In genomic region chr7:99140813-99141212, GRCh38 we compare ENCODE assay signal across 1 cellular context.
TF ChIP-seq lines count a peak whose summit lies in the region.

No MANE protein-coding gene starts in this region.

TF ChIP-seq in H1, 55 proteins besides CTCF, POLR2A, EP300 and RAD21:
- TF ChIP-seq NRF1 (IDR thresholded peaks at IDR 0.05; ENCODE audit: low read depth, low read length) (no peak), PHF8 (conservative IDR thresholded peaks at IDR 0.05; ENCODE audit: low read depth, low read length) (no peak), RXRA (IDR thresholded peaks at IDR 0.05; ENCODE audit: insufficient read depth, low read depth, low read length) (no peak), HDAC6 (IDR thresholded peaks at IDR 0.05; ENCODE audit: low read depth, low read length) (no peak), CHD1 (IDR thresholded peaks at IDR 0.05; ENCODE audit: low read depth, low read length) (no peak), SAP30 (IDR thresholded peaks at IDR 0.05; ENCODE audit: insufficient read depth, insufficient replicate concordance, low read length) (no peak), GTF2F1 (IDR thresholded peaks at IDR 0.05; ENCODE audit: borderline replicate concordance, low read depth, low read length) (no peak), CHD7 (IDR thresholded peaks at IDR 0.05; ENCODE audit: insufficient replicate concordance, low read length) (no peak), ZNF274 (IDR thresholded peaks at IDR 0.05; ENCODE audit: borderline replicate concordance, extremely low read depth, low read length) (no peak), RNF2 (IDR thresholded peaks at IDR 0.05; ENCODE audit: borderline replicate concordance, low read depth, low read length, missing control alignments, poor library complexity, severe bottlenecking) (no peak), SRF (IDR thresholded peaks at IDR 0.05; ENCODE audit: low read depth, low read length) (no peak)
